ENCODE assay signal across 3 cellular contexts in the genomic region with DNA sequence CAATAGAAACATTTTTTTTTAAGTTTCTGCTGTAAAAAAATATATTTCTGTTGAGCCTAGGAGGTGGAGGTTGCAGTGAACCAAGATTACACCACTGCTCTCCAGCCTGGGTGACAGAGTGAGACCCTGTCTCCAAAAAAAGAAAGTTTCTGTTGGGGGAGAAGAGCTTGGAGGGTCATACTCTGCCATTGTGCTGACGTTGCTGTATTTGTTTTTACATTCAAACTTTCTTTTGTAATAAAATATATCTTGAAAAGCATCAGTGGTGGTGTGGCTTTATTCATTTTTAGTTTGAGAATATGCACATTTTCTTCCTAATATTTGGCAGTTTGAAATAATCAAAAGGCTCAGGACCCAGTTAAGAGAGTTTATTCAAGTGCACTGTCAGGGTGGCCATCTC.
TF ChIP-seq lines count a peak whose summit lies in the region.

No MANE protein-coding gene starts in this region.

TF ChIP-seq in A549, 52 proteins besides CTCF, POLR2A, EP300 and RAD21:
- TF ChIP-seq ZNF302 (CRISPR knock-in tag; IDR thresholded peaks at IDR 0.05): no peak
- peak; percentile 85 for TF ChIP-seq MAFK (IDR thresholded peaks at IDR 0.05; ENCODE audit: partially characterized antibody)
- TF ChIP-seq RCOR1 (IDR thresholded peaks at IDR 0.05; ENCODE audit: low read depth, low read length): no peak
- TF ChIP-seq RNF2 (IDR thresholded peaks at IDR 0.05; ENCODE audit: borderline replicate concordance, low read depth): no peak
- TF ChIP-seq KDM5A (IDR thresholded peaks at IDR 0.05): no peak
TF ChIP-seq in A549: peak in this region for 1.

TF ChIP-seq in IMR-90, 13 proteins besides CTCF, POLR2A, EP300 and RAD21:
- TF ChIP-seq MAFK (IDR thresholded peaks at IDR 0.05; ENCODE audit: low read depth, low read length) (peak; percentile 90), CEBPB (IDR thresholded peaks at IDR 0.05; ENCODE audit: low read depth, low read length) (no peak)

TF ChIP-seq in K562, 482 proteins besides CTCF, POLR2A, EP300 and RAD21:
- TF ChIP-seq ZNF316 (IDR thresholded peaks at IDR 0.05): peak; percentile 89
- peak; percentile 86 for TF ChIP-seq MAFF (IDR thresholded peaks at IDR 0.05; ENCODE audit: low read length)
- TF ChIP-seq C11orf30 (IDR thresholded peaks at IDR 0.05; ENCODE audit: low read depth): peak; percentile 68
- TF ChIP-seq NR2F6 (CRISPR knock-in tag; IDR thresholded peaks at IDR 0.05): no peak
- peak; percentile 78 for TF ChIP-seq MAFG (tag; conservative IDR thresholded peaks at IDR 0.05)
- TF ChIP-seq TAF1 (IDR thresholded peaks at IDR 0.05; ENCODE audit: control insufficient read depth, extremely low read depth, insufficient read depth, low read length, severe bottlenecking): no peak
- peak; percentile 88 for TF ChIP-seq MAFK (IDR thresholded peaks at IDR 0.05; ENCODE audit: low read length)
